Comparison of ENCODE assay signal across 1 cellular context in genomic region chr11:117223741-117224685, GRCh38.
TF ChIP-seq lines count a peak whose summit lies in the region.

No MANE protein-coding gene starts in this region.

TF ChIP-seq in GM12878, 131 proteins besides CTCF, POLR2A, EP300 and RAD21:
- TF ChIP-seq PAX8 (IDR thresholded peaks at IDR 0.05) = no peak
- no peak for TF ChIP-seq IRF4 (IDR thresholded peaks at IDR 0.05; ENCODE audit: low read depth, low read length)
- TF ChIP-seq CHD2 (IDR thresholded peaks at IDR 0.05; ENCODE audit: borderline replicate concordance, low read depth, low read length) = no peak
- TF ChIP-seq POU2F2 (IDR thresholded peaks at IDR 0.05; ENCODE audit: borderline replicate concordance, low read depth, low read length) = no peak
